13 cellular contexts compared by ENCODE assay signal in genomic region chr3:57706462-57706861, GRCh38. TPM values are rescaled to one million over a fixed set of nuclear protein-coding genes. Genes with fewer than 3 reads are reported as not detected.
A peak's percentile ranks its signal among the peaks of the same experiment; 100 is the strongest.
DNase-seq lines count a peak whose midpoint lies in the region; ATAC-seq and TF ChIP-seq lines count a peak whose summit lies in the region.
"Had no signal": no experiment of that assay in that cellular context is flagged by ENCODE, and none has a peak within 500 bp of the region (broad histone marks: within the 10 kb centered on the region; RNA-seq: fewer than 3 reads in every experiment).

No MANE protein-coding gene starts in this region.

- TF ChIP-seq CTCF in MCF 10A (IDR thresholded peaks at IDR 0.05; ENCODE audit: unreplicated experiment) (no peak), breast epithelium (IDR thresholded peaks at IDR 0.05) (no peak)

- no peaks in the 10 kb centered on the region for H3K27me3 ChIP-seq in breast epithelium
- H3K27me3 ChIP-seq: BLaER1 treated with 17β-estradiol and CSF1 and Interleukin-3, amounts not matched to agents 10 nM and 100 nM had no signal

- no peaks in the 10 kb centered on the region for H3K27me3 Mint-ChIP-seq in MCF 10A (ENCODE audit: insufficient read depth, unreplicated experiment)

- no peak for ATAC-seq in GM19324 (IDR thresholded peaks at IDR 0.05; ENCODE audit: low FRiP score, unreplicated experiment)

- no peaks in the 10 kb centered on the region for H3K36me3 ChIP-seq in breast epithelium
- H3K36me3 ChIP-seq: BLaER1 treated with 17β-estradiol and CSF1 and Interleukin-3, amounts not matched to agents 10 nM and 100 nM; left ventricle myocardium inferior; prostate gland had no signal

- H3K4me1 Mint-ChIP-seq in MCF 10A (ENCODE audit: insufficient read depth, unreplicated experiment): peaks cover 13% of the 10 kb centered on the region

- H3K4me3 Mint-ChIP-seq in MCF 10A (ENCODE audit: unreplicated experiment): no peak overlapping the region

- no peaks in the 10 kb centered on the region for H3K9me3 ChIP-seq in breast epithelium
- H3K9me3 ChIP-seq: left ventricle myocardium inferior, prostate gland had no signal

- no peak for TF ChIP-seq POLR2A in breast epithelium (IDR thresholded peaks at IDR 0.05)

- peaks cover 4% of the 10 kb centered on the region for H3K9me3 Mint-ChIP-seq in MCF 10A (ENCODE audit: unreplicated experiment)

- intact Hi-C loops in MCF 10A (cut with micrococcal nuclease) (loop anchor here (2.0 kb wide), 1 partner anchor 46 kb away; no protein-coding TSS in a partner anchor), breast epithelium (cut with DNase I; ENCODE audit: low total_unique reads) (no loop called here)

- H3K4me3 ChIP-seq in breast epithelium: no peak overlapping the region
- H3K4me3 ChIP-seq: BLaER1 treated with 17β-estradiol and CSF1 and Interleukin-3, amounts not matched to agents 10 nM and 100 nM; left ventricle myocardium inferior; prostate gland had no signal

- no peak overlapping the region for H3K27ac Mint-ChIP-seq in MCF 10A (ENCODE audit: low read depth, unreplicated experiment)

- DNase-seq in MCF 10A (ENCODE audit: unreplicated experiment) (peak; percentile 60), breast epithelium (ENCODE audit: low spot score in 2 of 2) (no peak), SIG-M5 treated with dmso at 0.1 percent for 504 hours (lab: John Stamatoyannopoulos, UW; ENCODE audit: unreplicated experiment) (peak; percentile 79), fibroblast of peridontal ligament (ENCODE audit: extremely low read depth) (peak; percentile 85), stromal cell of bone marrow (ENCODE audit: low read depth) (peak; percentile 88), cerebellar cortex (ENCODE audit: low spot score) (no peak), DMS 273 treated with DMSO at 0.1 percent for 48 hours (lab: John Stamatoyannopoulos, UW) (no peak)
- DNase-seq: left ventricle myocardium inferior; NCI-H1105; NK-92 treated with Interleukin-12 subunit alpha and Interleukin-12 subunit beta, amount 100 ng/mL, for 24 hours had no signal

- peaks cover 6% of the 10 kb centered on the region for H3K36me3 Mint-ChIP-seq in MCF 10A (ENCODE audit: insufficient read depth, unreplicated experiment)

- peaks cover 0 to 8% of the 10 kb centered on the region in 2 donors for H3K4me1 ChIP-seq in breast epithelium
- H3K4me1 ChIP-seq: left ventricle myocardium inferior, prostate gland had no signal

- POLR2A ChIA-PET in MCF 10A (lab: Yijun Ruan, JAX): interaction anchor here (0.6 to 1.2 kb wide), 11 partner anchors 10 to 256 kb away, joined by 3 to 4 read pairs (median 3); partner anchors contain the start of gene DENND6A

- BruUV-seq in MCF 10A (replicated peaks; lab: Mats Ljungman, UMichigan): no TSS peak

- CTCF ChIA-PET in MCF 10A (lab: Yijun Ruan, JAX): interaction anchor here (0.6 kb wide), 1 partner anchor 39 kb away, joined by 3 read pairs; no protein-coding TSS in a partner anchor

- H3K27ac ChIP-seq in breast epithelium: no peak overlapping the region
- H3K27ac ChIP-seq: BLaER1 treated with 17β-estradiol and CSF1 and Interleukin-3, amounts not matched to agents 10 nM and 100 nM; left ventricle myocardium inferior; prostate gland had no signal

RNA-seq across cellular contexts. Expression of gene DENND6A, which starts 13.6 kb away (rescaled TPM):
- total RNA-seq in MCF 10A (2022) (21.2 and 22.3 TPM in 2 replicates), breast epithelium (10 to 100 TPM; 33.1 to 56.2 (median 38.0) TPM)

RNA-seq across cellular contexts. Expression of gene SLMAP, which starts 49.6 kb away (rescaled TPM):
- total RNA-seq in MCF 10A (2022): 71.0 and 77.9 TPM in 2 replicates
- 100 to 1,000 TPM in 1 of 3 donors, 10 to 100 TPM in 2; 41.3 to 105 (median 83.6) TPM for total RNA-seq in breast epithelium

Comparison
In these comparisons a context has a peak if more than half of its experiments do, and no peak if none do; other contexts are left out.
1. DNase-seq: peak in MCF 10A (single experiment), SIG-M5 treated with dmso at 0.1 percent for 504 hours (single experiment), fibroblast of peridontal ligament (single experiment) and stromal cell of bone marrow (single experiment); none in breast epithelium (0 of 2), cerebellar cortex (single experiment) and DMS 273 treated with DMSO at 0.1 percent for 48 hours (single experiment).